In genomic region chr19:49896863-49897621, GRCh38 we compare ENCODE assay signal across 8 cellular contexts. TPM values are rescaled to one million over a fixed set of nuclear protein-coding genes. Genes with fewer than 3 reads are reported as not detected.
DNase-seq lines count a peak whose midpoint lies in the region; ATAC-seq and TF ChIP-seq lines count a peak whose summit lies in the region.

IL4I1 (minus strand) TSS chr19:49896887; CDS start chr19:49896160, 727 bp downstream.

- intact Hi-C loops in adrenal gland (cut with DNase I): no loop called here

- H3K4me1 ChIP-seq in adrenal gland (replicated peaks in 1 of 2) (peaks cover 4 to 12% of the 10 kb centered on the region in 2 donors), muscle layer of duodenum (ENCODE audit: control insufficient read depth in 1 of 2, insufficient read depth in 2 of 2, low read length in 2 of 2) (no peaks in the 10 kb centered on the region)

- no peaks in the 10 kb centered on the region for H3K36me3 ChIP-seq in adrenal gland (replicated peaks in 1 of 2)
- no peaks in the 10 kb centered on the region for H3K36me3 ChIP-seq in muscle layer of duodenum (ENCODE audit: control insufficient read depth in 1 of 2, insufficient read depth in 2 of 2, low read length in 2 of 2)

- in situ Hi-C loops in GM13977 (cut with MboI; ENCODE audit: low pct_unique_long_range_greater_than_20kb, low sequenced_read_pairs, unreplicated experiment): no loop called here

- DNase-seq in GM13977 (ENCODE audit: low spot score): peak; percentile 86
- DNase-seq in SW480 (ENCODE audit: low spot score): peak; percentile 55
- peak in 2 of 7 donors; percentile 39 to 44 for DNase-seq in adrenal gland
- peak; percentile 13 for DNase-seq in stromal cell of bone marrow (ENCODE audit: low read depth)
- DNase-seq in NCI-H69 (lab: John Stamatoyannopoulos, UW): no peak
- no peak for DNase-seq in cerebellar cortex (ENCODE audit: low spot score)

- H3K9me3 ChIP-seq in adrenal gland (replicated peaks in 1 of 3) (no peaks in the 10 kb centered on the region), muscle layer of duodenum (ENCODE audit: control insufficient read depth in 1 of 2, low read length in 2 of 2) (no peaks in the 10 kb centered on the region)

- TF ChIP-seq POLR2A in adrenal gland (IDR thresholded peaks at IDR 0.05): no peak

- H3K27me3 ChIP-seq in adrenal gland (no peaks in the 10 kb centered on the region), muscle layer of duodenum (ENCODE audit: low read depth, low read length) (no peaks in the 10 kb centered on the region)

- TF ChIP-seq CTCF in GM13977 (IDR thresholded peaks at IDR 0.05; ENCODE audit: extremely low read depth, insufficient read depth, missing control alignments) (no peak), adrenal gland (IDR thresholded peaks at IDR 0.05) (no peak)

- H3K27ac ChIP-seq in adrenal gland (peak within 1 kb of the TSS in 3 of 5 donors; percentile 34 to 79 (median 37)), muscle layer of duodenum (ENCODE audit: low read length) (peak within 1 kb of the TSS; percentile 60)

- peak; percentile 51 for ATAC-seq in HG02885 (IDR thresholded peaks at IDR 0.05; ENCODE audit: poor library complexity, unreplicated experiment)

- 48 to 61% (median 50%) methylated on average over 16 to 20 of the region's 20 CpGs for WGBS in adrenal gland, 4 donors

- H3K4me3 ChIP-seq in adrenal gland (no peak within 1 kb of the TSS), muscle layer of duodenum (ENCODE audit: low read depth in 1 of 2, low read length in 2 of 2) (peak within 1 kb of the TSS in 1 of 2 donors; percentile 7)

RNA-seq across cellular contexts. Expression of gene IL4I1, which starts in this region (rescaled TPM):
- 1 to 10 TPM in 5 of 8 donors, under 1 TPM in 3; 0.18 to 2.1 (median 1.2) TPM for total RNA-seq in adrenal gland
- 1 to 10 TPM in 2 of 3 donors, under 1 TPM in 1; 0.33 to 3.2 (median 2.1) TPM for polyA plus RNA-seq in adrenal gland

Comparison
In these comparisons a context has a peak if more than half of its experiments do, and no peak if none do; other contexts are left out.
1. DNase-seq: peak in GM13977 (single experiment), SW480 (single experiment) and stromal cell of bone marrow (single experiment); none in NCI-H69 (single experiment) and cerebellar cortex (single experiment).